8 cellular contexts compared by ENCODE assay signal in the genomic region with DNA sequence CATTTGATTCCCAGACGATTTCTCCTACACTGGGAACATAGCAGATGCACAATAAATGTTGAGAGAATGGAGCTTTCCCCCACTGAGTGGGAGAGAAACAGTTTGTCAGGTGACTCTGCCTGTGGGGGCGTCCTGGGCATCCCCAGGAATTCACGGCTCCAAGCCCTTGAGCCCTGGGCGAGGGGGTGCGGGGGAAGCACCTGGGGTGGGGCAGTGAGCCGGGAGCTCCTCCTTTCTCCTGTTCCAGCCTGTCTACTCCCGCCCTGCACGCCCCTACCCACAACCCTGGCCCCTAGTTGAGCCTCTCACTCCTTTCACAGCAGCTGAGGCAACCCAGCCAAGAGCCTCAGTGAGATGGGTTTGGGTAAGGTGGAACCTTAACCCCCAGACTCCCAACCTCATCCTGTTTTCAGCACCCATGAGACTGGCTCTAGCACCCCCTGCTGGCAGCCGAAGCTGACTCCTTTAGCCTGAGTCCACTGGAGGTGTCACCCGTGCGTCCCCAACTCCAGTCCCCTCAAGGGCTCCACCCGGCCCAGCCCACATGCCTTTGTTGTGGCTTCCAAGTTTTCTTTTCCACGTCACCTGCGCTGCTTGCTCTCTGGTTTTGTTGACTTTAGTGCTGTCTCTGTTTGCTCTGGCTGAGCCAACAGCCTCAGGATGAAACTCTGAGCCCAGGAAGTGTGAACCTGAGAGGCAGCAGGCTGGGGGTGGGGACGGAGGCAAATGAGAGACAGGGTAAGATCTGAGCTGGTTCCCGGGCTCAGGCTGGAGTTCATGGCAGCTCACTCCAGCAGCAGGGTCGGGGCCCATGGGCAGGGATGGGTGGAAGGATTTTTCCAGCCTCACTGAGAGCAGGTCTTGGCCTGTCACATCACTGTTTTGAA. TPM values are rescaled to one million over a fixed set of nuclear protein-coding genes. Genes with fewer than 3 reads are reported as not detected.
A peak's percentile ranks its signal among the peaks of the same experiment; 100 is the strongest.
DNase-seq lines count a peak whose midpoint lies in the region; ATAC-seq and TF ChIP-seq lines count a peak whose summit lies in the region.

No MANE protein-coding gene starts in this region.

- peak in 1 of 4 donors; percentile 50 for TF ChIP-seq EP300 in upper lobe of left lung (IDR thresholded peaks at IDR 0.05)

- peak; percentile 85 for TF ChIP-seq CTCF in GM12865 (IDR thresholded peaks at IDR 0.05; ENCODE audit: insufficient read depth, low read depth, low read length, missing control alignments)
- TF ChIP-seq CTCF in PC-9 (conservative IDR thresholded peaks at IDR 0.05), result peak; percentile 83
- peak; percentile 67 for TF ChIP-seq CTCF in foreskin fibroblast (IDR thresholded peaks at IDR 0.05; ENCODE audit: low read depth, low read length)
- peak; percentile 59 for TF ChIP-seq CTCF in parathyroid adenoma (IDR thresholded peaks at IDR 0.05)
- peak; percentile 62 to 90 (median 84) for TF ChIP-seq CTCF in upper lobe of left lung (IDR thresholded peaks at IDR 0.05)

- DNase-seq in GM12865 (ENCODE audit: low read depth) (peak; percentile 76), PC-9 (peak; percentile 80 to 95), foreskin fibroblast (peak in 1 of 2 donors; percentile 66), upper lobe of left lung (peak in 1 of 2 donors; percentile 94), RKO (ENCODE audit: low spot score) (no peak)

- H3K9me3 Mint-ChIP-seq in activated T-helper 17 cell treated with anti-CD3 and anti-CD28 coated beads, Interleukin-2, amount 50 U/mL, for 72 hours, result no peaks in the 10 kb centered on the region

- ATAC-seq in HG03469 (IDR thresholded peaks at IDR 0.05; ENCODE audit: unreplicated experiment) (peak; percentile 48), upper lobe of left lung (ENCODE audit: low FRiP score in 2 of 2) (peak; percentile 82 to 94)
- ATAC-seq in activated T-helper 17 cell treated with anti-CD3 and anti-CD28 coated beads, Interleukin-2, amount 50 U/mL, for 72 hours (replicated peaks), result peak; percentile 94

- CTCF ChIA-PET in PC-9 (lab: Charles Lee), result interaction anchor here (0.6 to 2.0 kb wide), 7 partner anchors 11 to 51 kb away, joined by 3 to 17 read pairs (median 7); partner anchors contain the start of gene AQP3

- H3K4me3 ChIP-seq in GM12865 (ENCODE audit: low read depth, low read length) (no peak overlapping the region), PC-9 (no peak overlapping the region), foreskin fibroblast (ENCODE audit: low read depth in 1 of 2, low read length in 2 of 2) (no peak overlapping the region), parathyroid adenoma (ENCODE audit: low read depth, low read length) (no peak overlapping the region), upper lobe of left lung (no peak overlapping the region)

- H3K4me1 Mint-ChIP-seq in activated T-helper 17 cell treated with anti-CD3 and anti-CD28 coated beads, Interleukin-2, amount 50 U/mL, for 72 hours, result peaks cover 35% of the 10 kb centered on the region

- H3K9me2 ChIP-seq in PC-9 (ENCODE audit: insufficient read depth), result no peaks in the 10 kb centered on the region

- 33 to 34% methylated on average over 12 to 17 of the region's 17 CpGs for WGBS in upper lobe of left lung, 2 donors

- H3K9me3 ChIP-seq in PC-9 (ENCODE audit: insufficient read depth, low read depth) (no peaks in the 10 kb centered on the region), parathyroid adenoma (ENCODE audit: control insufficient read depth, low read length) (no peaks in the 10 kb centered on the region), upper lobe of left lung (no peaks in the 10 kb centered on the region)

- POLR2A ChIA-PET in PC-9 (lab: Charles Lee; ENCODE audit: unreplicated experiment), result interaction anchor here (0.5 to 0.7 kb wide), 2 partner anchors 21 to 26 kb away, joined by 3 to 9 read pairs; no protein-coding TSS in a partner anchor

- H3F3A ChIP-seq in PC-9 (ENCODE audit: insufficient read depth, low read depth), result no peaks in the 10 kb centered on the region

- H3K4me1 ChIP-seq in PC-9 (replicated peaks; ENCODE audit: insufficient read depth) (peaks cover 27% of the 10 kb centered on the region), parathyroid adenoma (no peaks in the 10 kb centered on the region), upper lobe of left lung (peaks cover 18 to 31% (median 27%) of the 10 kb centered on the region in 4 donors)

- H3K27ac ChIP-seq in PC-9 (peak overlapping the region; percentile 22; the same call in 1 of the 2 replicates), parathyroid adenoma (no peak overlapping the region), upper lobe of left lung (peak overlapping the region; percentile 27 to 83 (median 70))

- no peak overlapping the region for H3K9ac ChIP-seq in parathyroid adenoma

- no TSS peak for BruUV-seq in PC-9 (replicated peaks; lab: Mats Ljungman, UMichigan)

- H3K27ac Mint-ChIP-seq in activated T-helper 17 cell treated with anti-CD3 and anti-CD28 coated beads, Interleukin-2, amount 50 U/mL, for 72 hours, result peak overlapping the region; percentile 90

- no peaks in the 10 kb centered on the region for H3K36me3 ChIP-seq in PC-9 (ENCODE audit: low read depth)
- no peaks in the 10 kb centered on the region for H3K36me3 ChIP-seq in parathyroid adenoma (ENCODE audit: control insufficient read depth, insufficient read depth, low read length)
- no peaks in the 10 kb centered on the region for H3K36me3 ChIP-seq in upper lobe of left lung

- H3K4me2 ChIP-seq in PC-9 (peak overlapping the region; percentile 61), parathyroid adenoma (ENCODE audit: low read length) (no peak overlapping the region)

- peak in 1 of 4 donors; percentile 43 for TF ChIP-seq POLR2A in upper lobe of left lung (IDR thresholded peaks at IDR 0.05)

- H3K27me3 Mint-ChIP-seq in activated T-helper 17 cell treated with anti-CD3 and anti-CD28 coated beads, Interleukin-2, amount 50 U/mL, for 72 hours, result no peaks in the 10 kb centered on the region

- intact Hi-C loops in PC-9 (cut with micrococcal nuclease; ENCODE audit: unreplicated experiment), result loop anchor here (5.0 kb wide), 1 partner anchor 37 kb away; no protein-coding TSS in a partner anchor

- no peak overlapping the region for H2AFZ ChIP-seq in PC-9
- peak overlapping the region; percentile 45 for H2AFZ ChIP-seq in parathyroid adenoma

- no peaks in the 10 kb centered on the region for H3K36me3 Mint-ChIP-seq in activated T-helper 17 cell treated with anti-CD3 and anti-CD28 coated beads, Interleukin-2, amount 50 U/mL, for 72 hours (ENCODE audit: low read depth)

- H3K79me2 ChIP-seq in PC-9 (ENCODE audit: low read depth) (no peaks in the 10 kb centered on the region), parathyroid adenoma (no peaks in the 10 kb centered on the region)

- no peaks in the 10 kb centered on the region for H4K20me1 ChIP-seq in PC-9 (ENCODE audit: insufficient read depth)

- H3K27me3 ChIP-seq in PC-9 (ENCODE audit: insufficient read depth, low read depth) (no peaks in the 10 kb centered on the region), parathyroid adenoma (ENCODE audit: control insufficient read depth, insufficient read depth, low read length) (no peaks in the 10 kb centered on the region), upper lobe of left lung (no peaks in the 10 kb centered on the region)

- peak overlapping the region; percentile 70 for H3K4me3 Mint-ChIP-seq in activated T-helper 17 cell treated with anti-CD3 and anti-CD28 coated beads, Interleukin-2, amount 50 U/mL, for 72 hours

RNA-seq across cellular contexts. Expression of gene AQP7, which starts 13.0 kb away (rescaled TPM):
- 0.59 TPM in 1 of 2 replicates, not detected in the other for total RNA-seq in PC-9 (2021)
- total RNA-seq in activated T-helper 17 cell treated with anti-CD3 and anti-CD28 coated beads, Interleukin-2, amount 50 U/mL, for 72 hours, result under 1 TPM; 0.42 to 0.45 TPM
- total RNA-seq in upper lobe of left lung, result 10 to 100 TPM in 1 of 6 donors, 1 to 10 TPM in 5; 2.1 to 23.0 (median 4.8) TPM

RNA-seq across cellular contexts. Expression of gene AQP3, which starts 32.0 kb away (rescaled TPM):
- total RNA-seq in PC-9 (2021), result 9.9 and 15.3 TPM in 2 replicates
- 10 to 100 TPM; 37.3 to 72.5 TPM for total RNA-seq in activated T-helper 17 cell treated with anti-CD3 and anti-CD28 coated beads, Interleukin-2, amount 50 U/mL, for 72 hours
- 100 to 1,000 TPM in 5 of 6 donors, 10 to 100 TPM in 1; 62.5 to 468 (median 201) TPM for total RNA-seq in upper lobe of left lung

RNA-seq across cellular contexts. Expression of gene NOL6, which starts 58.3 kb away (rescaled TPM):
- total RNA-seq in PC-9 (2021), result 15.5 and 16.2 TPM in 2 replicates
- 10 to 100 TPM; 25.9 to 58.3 TPM for total RNA-seq in activated T-helper 17 cell treated with anti-CD3 and anti-CD28 coated beads, Interleukin-2, amount 50 U/mL, for 72 hours
- total RNA-seq in upper lobe of left lung, result 10 to 100 TPM; 17.8 to 47.6 (median 31.9) TPM
